29 cellular contexts compared by ENCODE assay signal in genomic region chr1:103959565-103959964, GRCh38.
"Had no signal": no experiment of that assay in that cellular context is flagged by ENCODE, and none has a peak within 500 bp of the region (broad histone marks: within the 10 kb centered on the region; RNA-seq: fewer than 3 reads in every experiment).

No MANE protein-coding gene starts in this region.

- H3K27ac ChIP-seq: adrenal gland, ascending aorta, breast epithelium, cardiac muscle cell, colonic mucosa, epithelial cell of prostate, WERI-Rb-1 had no signal

- H3K4me3 ChIP-seq: adrenal gland, ascending aorta, breast epithelium, cardiac muscle cell, colonic mucosa had no signal

- H3K4me1 ChIP-seq: adrenal gland, ascending aorta, breast epithelium, colonic mucosa had no signal

- H3K27me3 ChIP-seq: adrenal gland, ascending aorta, breast epithelium, cardiac muscle cell, colonic mucosa had no signal

- DNase-seq: activated B cell treated with CpG ODN at 0.5 μM for 24 hours; activated CD4-positive, alpha-beta T cell treated with anti-CD3 and anti-CD28 coated beads for 48 hours; activated CD4-positive, alpha-beta T cell treated with anti-CD3 and anti-CD28 coated beads, Interleukin-2, amount 50 U/mL, for 1 hour; activated CD4-positive, alpha-beta T cell treated with anti-CD3 and anti-CD28 coated beads, Interleukin-2, amount 50 U/mL, for 48 hours; activated CD8-positive, alpha-beta memory T cell treated with anti-CD3 and anti-CD28 coated beads for 24 hours; activated CD8-positive, alpha-beta T cell treated with anti-CD3 and anti-CD28 coated beads for 36 hours; activated effector memory CD4-positive, alpha-beta T cell treated with anti-CD3 and anti-CD28 coated beads, Interleukin-2, amount 50 U/mL, for 16 hours; activated naive CD4-positive, alpha-beta T cell treated with anti-CD3 and anti-CD28 coated beads for 36 hours; activated naive CD8-positive, alpha-beta T cell treated with anti-CD3 and anti-CD28 coated beads for 36 hours; activated naive CD8-positive, alpha-beta T cell treated with anti-CD3 and anti-CD28 coated beads, Interleukin-2, amount 50 U/mL, for 24 hours; activated T-cell treated with anti-CD3 and anti-CD28 coated beads, Interleukin-2, amount 50 U/mL, for 1 hour; activated T-cell treated with anti-CD3 and anti-CD28 coated beads, Interleukin-2, amount 50 U/mL, for 48 hours; adrenal gland; amygdala; central memory CD4-positive, alpha-beta T cell; cerebellar nuclear complex; colonic mucosa; effector CD8-positive, alpha-beta T cell; foreskin fibroblast; head of caudate nucleus; T-helper 1 cell; T-helper 17 cell; T1000; WERI-Rb-1 had no signal

- H3K9me3 ChIP-seq: adrenal gland, ascending aorta, colonic mucosa had no signal

- H3K36me3 ChIP-seq: adrenal gland, ascending aorta, breast epithelium, cardiac muscle cell, colonic mucosa, WERI-Rb-1 had no signal

- ATAC-seq: activated CD4-positive, CD25-positive, alpha-beta regulatory T cell treated with anti-CD3 and anti-CD28 coated beads, Interleukin-2, amount 50 U/mL, for 24 hours; activated CD8-positive, alpha-beta T cell treated with anti-CD3 and anti-CD28 coated beads for 36 hours; activated naive CD8-positive, alpha-beta T cell treated with anti-CD3 and anti-CD28 coated beads, Interleukin-2, amount 50 U/mL, for 24 hours; T-helper 17 cell had no signal
